Comparison of ENCODE assay signal across 39 cellular contexts in the genomic region with DNA sequence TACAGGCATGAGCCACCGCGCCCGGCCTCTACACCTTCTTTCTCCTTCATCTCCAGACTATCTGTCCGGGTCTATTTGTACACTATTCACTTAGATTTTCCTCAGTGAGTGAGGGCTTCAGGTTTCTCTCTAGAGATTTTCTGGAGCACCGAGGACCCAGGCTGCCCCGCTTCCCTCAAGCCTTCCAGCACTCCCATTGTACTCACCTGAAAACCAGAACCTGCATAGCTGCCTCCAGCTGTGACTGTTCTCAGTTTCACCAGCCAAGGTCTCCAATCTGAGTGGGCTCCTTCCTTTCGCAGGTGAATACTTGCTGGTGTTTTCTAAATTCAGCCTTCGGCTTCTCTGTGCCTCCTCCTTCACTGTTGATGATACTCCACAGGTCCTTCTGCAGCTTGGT. TPM values are rescaled to one million over a fixed set of nuclear protein-coding genes. Genes with fewer than 3 reads are reported as not detected.
"Had no signal": no experiment of that assay in that cellular context is flagged by ENCODE, and none has a peak within 500 bp of the region (broad histone marks: within the 10 kb centered on the region; RNA-seq: fewer than 3 reads in every experiment).

No MANE protein-coding gene starts in this region.

- H3K27me3 ChIP-seq: MG63 had no signal

- H3K36me3 ChIP-seq: MG63 had no signal

- H3K4me2 ChIP-seq: KMS-11 had no signal

- DNase-seq: Karpas-422, Kasumi-1, MG63, MM.1S, MV-4-11, NCI-H1048, NCI-H1092, NCI-H1092 treated with DMSO at 0.1 percent for 48 hours, NCI-H1105, NCI-H1105 treated with DMSO at 0.1 percent for 48 hours, NCI-H1417, NCI-H1417 treated with DMSO at 0.1 percent for 48 hours, NCI-H1436, NCI-H1436 treated with DMSO at 0.1 percent for 48 hours, NCI-H146, NCI-H1694, NCI-H1694 treated with DMSO at 0.1 percent for 48 hours, NCI-H187, NCI-H187 treated with DMSO at 0.1 percent for 48 hours, NCI-H1930, NCI-H2029, NCI-H2029 treated with DMSO at 0.1 percent for 48 hours, NCI-H2081, NCI-H2081 treated with DMSO at 0.1 percent for 48 hours, NCI-H2171, NCI-H2171 treated with DMSO at 0.1 percent for 48 hours, NCI-H2227 treated with DMSO at 0.1 percent for 48 hours, NCI-H226, NCI-H345, NCI-H446, NCI-H446 treated with DMSO at 0.1 percent for 48 hours, NCI-H510A, NCI-H510A treated with DMSO at 0.1 percent for 48 hours, NCI-H524 had no signal

- H3K9me3 ChIP-seq: MG63 had no signal

- H3K27ac ChIP-seq: KMS-11 had no signal

- H3K4me3 ChIP-seq: MG63 had no signal

RNA-seq across cellular contexts. Expression of a gene that starts 58.9 kb away (rescaled TPM):
- total RNA-seq: LHCN-M2, M059J, MCF 10A, NCI-H460 had no signal
